In genomic region chr19:1189419-1189818, GRCh38 we compare ENCODE assay signal across 10 cellular contexts. TPM values are rescaled to one million over a fixed set of nuclear protein-coding genes. Genes with fewer than 3 reads are reported as not detected.
DNase-seq lines count a peak whose midpoint lies in the region; ATAC-seq and TF ChIP-seq lines count a peak whose summit lies in the region.
"Had no signal": no experiment of that assay in that cellular context is flagged by ENCODE, and none has a peak within 500 bp of the region (broad histone marks: within the 10 kb centered on the region; RNA-seq: fewer than 3 reads in every experiment).

No MANE protein-coding gene starts in this region.

- peak; percentile 62 for DNase-seq in NK-92 treated with Interleukin-12 subunit alpha and Interleukin-12 subunit beta, amount 100 ng/mL, for 24 hours (lab: John Stamatoyannopoulos, UW)
- DNase-seq in NK-92 (lab: John Stamatoyannopoulos, UW; ENCODE audit: unreplicated experiment) (no peak), islet precursor cell (peak; percentile 95), chondrocyte (ENCODE audit: low spot score) (no peak), psoas muscle (no peak), HFFc6 (no peak)
- DNase-seq in activated T-cell treated with anti-CD3 and anti-CD28 coated beads, Interleukin-2, amount 50 U/mL, for 24 hours = peak; percentile 68
- peak; percentile 68 for DNase-seq in stimulated activated CD8-positive, alpha-beta memory T cell treated with anti-CD3 and anti-CD28 coated beads, Interleukin-4, amount 100 ng/mL, for 48 hours
- DNase-seq: left ventricle myocardium superior, NCI-H82 had no signal

- no peaks in the 10 kb centered on the region for H3K9me3 Mint-ChIP-seq in activated T-cell treated with anti-CD3 and anti-CD28 coated beads, Interleukin-2, amount 50 U/mL, for 24 hours
- no peaks in the 10 kb centered on the region for H3K9me3 Mint-ChIP-seq in chondrocyte (ENCODE audit: low read depth)
- H3K9me3 Mint-ChIP-seq in HFFc6 = no peaks in the 10 kb centered on the region

- H3K27me3 Mint-ChIP-seq in activated T-cell treated with anti-CD3 and anti-CD28 coated beads, Interleukin-2, amount 50 U/mL, for 24 hours = no peaks in the 10 kb centered on the region
- H3K27me3 Mint-ChIP-seq in chondrocyte (ENCODE audit: low read depth) = no peaks in the 10 kb centered on the region
- no peaks in the 10 kb centered on the region; the same call in none of the 2 replicates for H3K27me3 Mint-ChIP-seq in HFFc6 (ENCODE audit: insufficient read depth)

- H3K4me1 ChIP-seq in psoas muscle = no peaks in the 10 kb centered on the region

- 77 to 80% (median 78%) methylated on average over 9 of the region's 9 CpGs for WGBS in psoas muscle, 3 donors

- no peaks in the 10 kb centered on the region for H3K27me3 ChIP-seq in psoas muscle (ENCODE audit: insufficient read depth in 3 of 3, low read length in 2 of 3)

- H3K27ac ChIP-seq in psoas muscle = no peak overlapping the region

- H3K36me3 Mint-ChIP-seq in activated T-cell treated with anti-CD3 and anti-CD28 coated beads, Interleukin-2, amount 50 U/mL, for 24 hours (ENCODE audit: low read depth) = no peaks in the 10 kb centered on the region
- H3K36me3 Mint-ChIP-seq in chondrocyte (ENCODE audit: low read depth) = no peaks in the 10 kb centered on the region
- no peaks in the 10 kb centered on the region for H3K36me3 Mint-ChIP-seq in HFFc6 (ENCODE audit: low read depth)

- TF ChIP-seq CTCF in chondrocyte (IDR thresholded peaks at IDR 0.05) = no peak
- no peak for TF ChIP-seq CTCF in psoas muscle (IDR thresholded peaks at IDR 0.05)
- no peak for TF ChIP-seq CTCF in HFFc6 (IDR thresholded peaks at IDR 0.05)

- H3K9me3 ChIP-seq in psoas muscle = no peaks in the 10 kb centered on the region

- H3K4me3 ChIP-seq in psoas muscle = no peak overlapping the region

- no peak for ATAC-seq in psoas muscle
- ATAC-seq: left ventricle myocardium superior had no signal

- peaks cover 32% of the 10 kb centered on the region for H3K4me1 Mint-ChIP-seq in activated T-cell treated with anti-CD3 and anti-CD28 coated beads, Interleukin-2, amount 50 U/mL, for 24 hours (ENCODE audit: low read depth)
- peaks cover 9% of the 10 kb centered on the region for H3K4me1 Mint-ChIP-seq in chondrocyte (ENCODE audit: low read depth)
- peaks cover 12% of the 10 kb centered on the region for H3K4me1 Mint-ChIP-seq in HFFc6 (ENCODE audit: low read depth)

- H3K27ac Mint-ChIP-seq in activated T-cell treated with anti-CD3 and anti-CD28 coated beads, Interleukin-2, amount 50 U/mL, for 24 hours = peak overlapping the region; percentile 84
- H3K27ac Mint-ChIP-seq in chondrocyte (ENCODE audit: unreplicated experiment) (no peak overlapping the region), HFFc6 (no peak overlapping the region)

- intact Hi-C loops in psoas muscle (cut with DNase I) = no loop called here

- no peak overlapping the region for H3K4me3 Mint-ChIP-seq in activated T-cell treated with anti-CD3 and anti-CD28 coated beads, Interleukin-2, amount 50 U/mL, for 24 hours
- H3K4me3 Mint-ChIP-seq in chondrocyte (ENCODE audit: unreplicated experiment) (no peak overlapping the region), HFFc6 (no peak overlapping the region)

- H3K36me3 ChIP-seq in psoas muscle (ENCODE audit: insufficient read depth in 1 of 2, low read depth in 1 of 2) = no peaks in the 10 kb centered on the region

RNA-seq across cellular contexts. Expression of gene SBNO2, which starts 15.4 kb away (rescaled TPM):
- total RNA-seq in chondrocyte (25.9 to 46.0 TPM (median 45.6 TPM) in 3 replicates), psoas muscle (100 to 1,000 TPM in 1 of 4 donors, 10 to 100 TPM in 3; 20.9 to 138 (median 76.9) TPM)
- 10 to 100 TPM; 18.5 to 47.2 (median 20.2) TPM for polyA plus RNA-seq in psoas muscle
- 10 to 100 TPM; 33.7 to 49.8 (median 41.5) TPM for total RNA-seq in HFFc6 (2021; fragmentation: NEBNext Ultra II Directional; extraction: Animal tissue kit (Norgen Biotek cat#: 25700))

RNA-seq across cellular contexts. Expression of gene STK11, which starts 16.2 kb away (rescaled TPM):
- 41.1 to 44.5 TPM (median 42.3 TPM) in 3 replicates for total RNA-seq in chondrocyte
- total RNA-seq in psoas muscle = 10 to 100 TPM; 83.5 to 95.0 (median 88.3) TPM
- 100 to 1,000 TPM in 1 of 3 donors, 10 to 100 TPM in 2; 64.9 to 133 (median 83.4) TPM for polyA plus RNA-seq in psoas muscle
- 10 to 100 TPM; 52.9 to 59.1 (median 56.7) TPM for total RNA-seq in HFFc6 (2021; fragmentation: NEBNext Ultra II Directional; extraction: Animal tissue kit (Norgen Biotek cat#: 25700))

RNA-seq across cellular contexts. Expression of gene CBARP, which starts 48.4 kb away (rescaled TPM):
- 4.8 to 9.0 TPM (median 7.6 TPM) in 3 replicates for total RNA-seq in chondrocyte
- 1 to 10 TPM in 2 of 4 donors, under 1 TPM in 2; 0.41 to 4.0 (median 1.5) TPM for total RNA-seq in psoas muscle
- polyA plus RNA-seq in psoas muscle = 10 to 100 TPM in 1 of 3 donors, under 1 TPM in 2; 0.75 to 19.0 (median 0.88) TPM
- total RNA-seq in HFFc6 (2021; fragmentation: NEBNext Ultra II Directional; extraction: Animal tissue kit (Norgen Biotek cat#: 25700)) = 10 to 100 TPM in 1 of 6 experiments, 1 to 10 TPM in 5; 7.6 to 12.7 (median 8.6) TPM

RNA-seq across cellular contexts. Expression of gene ATP5F1D, which starts 52.1 kb away (rescaled TPM):
- 110 to 125 TPM (median 122 TPM) in 3 replicates for total RNA-seq in chondrocyte
- 100 to 1,000 TPM; 362 to 759 (median 472) TPM for total RNA-seq in psoas muscle
- polyA plus RNA-seq in psoas muscle = 100 to 1,000 TPM; 310 to 858 (median 690) TPM
- 100 to 1,000 TPM; 190 to 243 (median 217) TPM for total RNA-seq in HFFc6 (2021; fragmentation: NEBNext Ultra II Directional; extraction: Animal tissue kit (Norgen Biotek cat#: 25700))

RNA-seq across cellular contexts. Expression of gene MIDN, which starts 59.0 kb away (rescaled TPM):
- 64.5 to 75.3 TPM (median 68.3 TPM) in 3 replicates for total RNA-seq in chondrocyte
- total RNA-seq in psoas muscle = 100 to 1,000 TPM in 3 of 4 donors, 10 to 100 TPM in 1; 84.7 to 331 (median 217) TPM
- polyA plus RNA-seq in psoas muscle = 100 to 1,000 TPM in 1 of 3 donors, 10 to 100 TPM in 2; 29.2 to 147 (median 36.4) TPM
- total RNA-seq in HFFc6 (2021; fragmentation: NEBNext Ultra II Directional; extraction: Animal tissue kit (Norgen Biotek cat#: 25700)) = 10 to 100 TPM; 58.4 to 73.3 (median 67.4) TPM

Comparison
In these comparisons a context has a peak if more than half of its experiments do, and no peak if none do; other contexts are left out.
1. DNase-seq: peak in NK-92 treated with Interleukin-12 subunit alpha and Interleukin-12 subunit beta, amount 100 ng/mL, for 24 hours (single experiment), activated T-cell treated with anti-CD3 and anti-CD28 coated beads, Interleukin-2, amount 50 U/mL, for 24 hours (single experiment), islet precursor cell (single experiment) and stimulated activated CD8-positive, alpha-beta memory T cell treated with anti-CD3 and anti-CD28 coated beads, Interleukin-4, amount 100 ng/mL, for 48 hours (single experiment); none in NK-92 (single experiment), chondrocyte (single experiment), psoas muscle (0 of 2) and HFFc6 (single experiment).